In genomic region chr3:181134873-181135272, GRCh38 we compare ENCODE assay signal across 17 cellular contexts.
"Had no signal": no experiment of that assay in that cellular context is flagged by ENCODE, and none has a peak within 500 bp of the region (broad histone marks: within the 10 kb centered on the region; RNA-seq: fewer than 3 reads in every experiment).

No MANE protein-coding gene starts in this region.

- H3K9me3 ChIP-seq: colonic mucosa, left lung, mucosa of descending colon, tibial artery had no signal

- H3K27ac Mint-ChIP-seq: activated T-helper 1 cell treated with anti-CD3 and anti-CD28 coated beads, Interleukin-12 subunit alpha, Interleukin-12 subunit beta, Interleukin-2, Interleukin-4 antibody, amounts not matched to agents 30 ng/mL and 10 ng/mL and 1 ng/mL, durations not matched to agents 14 hours and 24 hours and 36 hours; naive thymus-derived CD4-positive, alpha-beta T cell had no signal

- H3K4me1 Mint-ChIP-seq: naive thymus-derived CD4-positive, alpha-beta T cell had no signal

- ATAC-seq: esophagus mucosa; left lung; mucosa of descending colon; naive thymus-derived CD4-positive, alpha-beta T cell had no signal

- H3K36me3 Mint-ChIP-seq: naive thymus-derived CD4-positive, alpha-beta T cell had no signal

- H3K4me3 ChIP-seq: colonic mucosa, hepatocyte, left lung, mucosa of descending colon, tibial artery had no signal

- H3K4me1 ChIP-seq: colonic mucosa, left lung, parathyroid adenoma, tibial artery had no signal

- H3K27me3 ChIP-seq: colonic mucosa, hepatocyte, left lung, tibial artery had no signal

- H3K36me3 ChIP-seq: colonic mucosa, left lung, tibial artery had no signal

- DNase-seq: activated CD4-positive, alpha-beta T cell treated with anti-CD3 and anti-CD28 coated beads, Interleukin-2, amount 50 U/mL, for 1 hour; activated CD4-positive, CD25-positive, alpha-beta regulatory T cell; activated CD8-positive, alpha-beta memory T cell treated with anti-CD3 and anti-CD28 coated beads for 24 hours; activated naive CD4-positive, alpha-beta T cell; amniotic stem cell; caudate nucleus; colonic mucosa; left lung; mammary epithelial cell; mucosa of descending colon; naive thymus-derived CD4-positive, alpha-beta T cell; stimulated activated CD4-positive, alpha-beta T cell treated with anti-CD3 and anti-CD28 coated beads, Interleukin-1b, Interleukin-23, amount 100 ng/mL, for 48 hours; tibial artery had no signal

- H3K27ac ChIP-seq: colonic mucosa, hepatocyte, left lung, parathyroid adenoma, tibial artery had no signal

- H3K4me3 Mint-ChIP-seq: activated T-helper 1 cell treated with anti-CD3 and anti-CD28 coated beads, Interleukin-12 subunit alpha, Interleukin-12 subunit beta, Interleukin-2, Interleukin-4 antibody, amounts not matched to agents 30 ng/mL and 10 ng/mL and 1 ng/mL, durations not matched to agents 14 hours and 24 hours and 36 hours; naive thymus-derived CD4-positive, alpha-beta T cell had no signal

- H3K9me3 Mint-ChIP-seq: activated T-helper 1 cell treated with anti-CD3 and anti-CD28 coated beads, Interleukin-12 subunit alpha, Interleukin-12 subunit beta, Interleukin-2, Interleukin-4 antibody, amounts not matched to agents 30 ng/mL and 10 ng/mL and 1 ng/mL, durations not matched to agents 14 hours and 24 hours and 36 hours had no signal
